22 cellular contexts compared by ENCODE assay signal in genomic region chr15:95659646-95660045, GRCh38.
"Had no signal": no experiment of that assay in that cellular context is flagged by ENCODE, and none has a peak within 500 bp of the region (broad histone marks: within the 10 kb centered on the region; RNA-seq: fewer than 3 reads in every experiment).

No MANE protein-coding gene starts in this region.

- H3K4me1 ChIP-seq: left lung, spleen, thyroid gland had no signal

- ATAC-seq: left lung; mucosa of descending colon; naive thymus-derived CD4-positive, alpha-beta T cell; right cardiac atrium; T-cell had no signal

- H3K27ac ChIP-seq: left lung, SK-N-MC, spleen, thyroid gland, VCaP had no signal

- H3K36me3 Mint-ChIP-seq: activated naive CD4-positive, alpha-beta T cell treated with anti-CD3 and anti-CD28 coated beads, Interleukin-2, amount 50 U/mL, for 24 hours; memory B cell; naive thymus-derived CD4-positive, alpha-beta T cell; T-cell had no signal

- H3K9me3 Mint-ChIP-seq: activated naive CD4-positive, alpha-beta T cell treated with anti-CD3 and anti-CD28 coated beads, Interleukin-2, amount 50 U/mL, for 24 hours; activated T-helper 2 cell treated with anti-CD3 and anti-CD28 coated beads, Interferon-gamma antibody, Interleukin-2, Interleukin-4, amounts not matched to agents 10 μg/mL and 5 μg/mL and 100 μg/mL, durations not matched to agents 14 hours and 24 hours and 36 hours; T-cell had no signal

- DNase-seq: activated CD4-positive, alpha-beta T cell treated with anti-CD3 and anti-CD28 coated beads for 1 hour; activated CD4-positive, alpha-beta T cell treated with anti-CD3 and anti-CD28 coated beads, Interleukin-2, amount 50 U/mL, for 48 hours; activated T-cell treated with anti-CD3 and anti-CD28 coated beads, Interleukin-2, amount 50 U/mL, for 1 hour; central memory CD4-positive, alpha-beta T cell; effector memory CD4-positive, alpha-beta T cell; hippocampal formation; kidney; left lung; mucosa of descending colon; naive thymus-derived CD4-positive, alpha-beta T cell; posterior cingulate gyrus; spleen; stimulated activated CD4-positive, alpha-beta T cell treated with anti-CD3 and anti-CD28 coated beads, Interleukin-1b, Interleukin-23, amount 100 ng/mL, for 48 hours; T-cell; T-helper 9 cell; thyroid gland had no signal

- H3K4me3 ChIP-seq: left lung, mucosa of descending colon, SK-N-MC, spleen, thyroid gland had no signal

- H3K9me3 ChIP-seq: left lung, mucosa of descending colon, spleen, thyroid gland had no signal

- H3K4me1 Mint-ChIP-seq: activated naive CD4-positive, alpha-beta T cell treated with anti-CD3 and anti-CD28 coated beads, Interleukin-2, amount 50 U/mL, for 24 hours; memory B cell; naive thymus-derived CD4-positive, alpha-beta T cell; T-cell had no signal

- H3K4me3 Mint-ChIP-seq: activated naive CD4-positive, alpha-beta T cell treated with anti-CD3 and anti-CD28 coated beads, Interleukin-2, amount 50 U/mL, for 24 hours; memory B cell; naive thymus-derived CD4-positive, alpha-beta T cell; T-cell had no signal

- H3K36me3 ChIP-seq: left lung, spleen, thyroid gland had no signal

- H3K27me3 ChIP-seq: left lung, spleen, thyroid gland had no signal

- H3K27ac Mint-ChIP-seq: activated naive CD4-positive, alpha-beta T cell treated with anti-CD3 and anti-CD28 coated beads, Interleukin-2, amount 50 U/mL, for 24 hours; activated T-helper 2 cell treated with anti-CD3 and anti-CD28 coated beads, Interferon-gamma antibody, Interleukin-2, Interleukin-4, amounts not matched to agents 10 μg/mL and 5 μg/mL and 100 μg/mL, durations not matched to agents 14 hours and 24 hours and 36 hours; memory B cell; naive thymus-derived CD4-positive, alpha-beta T cell; T-cell had no signal
